ENCODE assay signal across 15 cellular contexts in genomic region chr7:40880581-40880980, GRCh38.
"Had no signal": no experiment of that assay in that cellular context is flagged by ENCODE, and none has a peak within 500 bp of the region (broad histone marks: within the 10 kb centered on the region; RNA-seq: fewer than 3 reads in every experiment).

No MANE protein-coding gene starts in this region.

- H3K27ac Mint-ChIP-seq: activated CD4-positive, alpha-beta memory T cell treated with anti-CD3 and anti-CD28 coated beads, Interleukin-2, amount 10 ng/mL, durations not matched to agents 7 days and 5 days; activated CD4-positive, alpha-beta T cell treated with anti-CD3 and anti-CD28 coated beads for 36 hours; activated naive CD8-positive, alpha-beta T cell treated with anti-CD3 and anti-CD28 coated beads, Interleukin-2, amount 50 U/mL, for 24 hours; mesothelial cell of epicardium had no signal

- DNase-seq: activated CD4-positive, alpha-beta memory T cell treated with anti-CD3 and anti-CD28 coated beads, Interleukin-2, amount 10 ng/mL, durations not matched to agents 7 days and 5 days; activated CD4-positive, alpha-beta T cell treated with anti-CD3 and anti-CD28 coated beads for 36 hours; activated CD8-positive, alpha-beta memory T cell treated with anti-CD3 and anti-CD28 coated beads, Interleukin-2, amount 50 U/mL, for 4 hours; activated naive CD4-positive, alpha-beta T cell; activated naive CD8-positive, alpha-beta T cell treated with anti-CD3 and anti-CD28 coated beads, Interleukin-2, amount 50 U/mL, for 24 hours; cerebellar nuclear complex; esophagus squamous epithelium; hypothalamus; lower lobe of right lung; uterus; WERI-Rb-1 had no signal

- H3K27me3 Mint-ChIP-seq: activated CD4-positive, alpha-beta memory T cell treated with anti-CD3 and anti-CD28 coated beads, Interleukin-2, amount 10 ng/mL, durations not matched to agents 7 days and 5 days; activated CD4-positive, alpha-beta T cell treated with anti-CD3 and anti-CD28 coated beads for 36 hours; activated naive CD8-positive, alpha-beta T cell treated with anti-CD3 and anti-CD28 coated beads, Interleukin-2, amount 50 U/mL, for 24 hours; brain had no signal

- ATAC-seq: activated CD4-positive, alpha-beta T cell treated with anti-CD3 and anti-CD28 coated beads for 36 hours; activated naive CD8-positive, alpha-beta T cell treated with anti-CD3 and anti-CD28 coated beads, Interleukin-2, amount 50 U/mL, for 24 hours; lower lobe of right lung had no signal

- H3K4me3 ChIP-seq: esophagus squamous epithelium, lower lobe of right lung, right atrium auricular region, smooth muscle cell, uterus had no signal

- H3K4me1 Mint-ChIP-seq: activated CD4-positive, alpha-beta memory T cell treated with anti-CD3 and anti-CD28 coated beads, Interleukin-2, amount 10 ng/mL, durations not matched to agents 7 days and 5 days; activated CD4-positive, alpha-beta T cell treated with anti-CD3 and anti-CD28 coated beads for 36 hours; activated naive CD8-positive, alpha-beta T cell treated with anti-CD3 and anti-CD28 coated beads, Interleukin-2, amount 50 U/mL, for 24 hours; brain had no signal

- H3K4me3 Mint-ChIP-seq: activated CD4-positive, alpha-beta memory T cell treated with anti-CD3 and anti-CD28 coated beads, Interleukin-2, amount 10 ng/mL, durations not matched to agents 7 days and 5 days; activated CD4-positive, alpha-beta T cell treated with anti-CD3 and anti-CD28 coated beads for 36 hours; activated naive CD8-positive, alpha-beta T cell treated with anti-CD3 and anti-CD28 coated beads, Interleukin-2, amount 50 U/mL, for 24 hours; brain; mesothelial cell of epicardium had no signal

- H3K9me3 Mint-ChIP-seq: activated naive CD8-positive, alpha-beta T cell treated with anti-CD3 and anti-CD28 coated beads, Interleukin-2, amount 50 U/mL, for 24 hours; brain had no signal

- H3K36me3 Mint-ChIP-seq: brain, mesothelial cell of epicardium had no signal
